In the genomic region with DNA sequence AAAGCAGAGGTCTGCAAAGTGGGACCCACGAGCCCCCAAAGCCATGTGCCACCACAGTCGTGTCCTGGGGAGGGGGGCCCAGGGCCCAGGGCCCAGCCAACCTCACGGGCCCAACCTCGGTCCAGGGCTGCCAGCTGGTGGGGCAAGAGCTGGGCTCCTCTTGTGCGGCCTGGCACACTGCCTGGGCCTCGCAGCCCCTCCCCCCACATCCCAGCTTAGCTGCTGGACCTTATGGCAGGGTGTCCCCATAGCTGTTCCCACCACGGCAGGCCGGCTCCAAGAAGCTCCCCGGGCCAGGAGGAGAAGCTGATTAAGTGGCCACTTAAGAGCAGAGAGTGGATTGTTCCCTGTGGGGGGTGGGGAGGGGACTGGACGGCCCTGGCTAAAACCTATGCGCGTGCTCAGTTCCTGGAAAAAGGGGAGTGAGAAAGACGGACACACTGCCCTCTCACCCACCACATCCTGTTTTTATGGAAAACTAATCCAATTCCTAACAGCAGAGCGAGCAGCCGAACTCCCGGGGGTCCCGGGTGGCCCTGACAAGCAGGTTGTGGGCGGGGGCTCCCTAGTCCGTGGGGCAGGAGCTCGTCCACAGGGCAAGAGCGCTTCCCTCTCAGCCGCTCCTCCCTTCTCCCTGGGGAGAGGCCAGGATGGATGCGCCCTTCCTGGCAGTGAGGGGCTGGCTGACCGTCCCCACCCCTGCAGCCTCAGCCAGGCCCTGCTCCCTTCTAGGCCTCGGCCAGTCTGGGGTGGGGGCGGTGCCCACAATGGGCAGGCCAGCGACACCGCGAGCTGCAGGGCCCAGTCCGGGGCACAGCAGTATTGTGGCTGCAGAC, we compare ENCODE assay signal across 1 cellular context.
TF ChIP-seq lines count a peak whose summit lies in the region.

No MANE protein-coding gene starts in this region.

TF ChIP-seq in SK-N-SH, 30 proteins besides CTCF, POLR2A, EP300 and RAD21:
- TF ChIP-seq CHD2 (IDR thresholded peaks at IDR 0.05; ENCODE audit: low read length, partially characterized antibody) (peak; percentile 18), NFIC (IDR thresholded peaks at IDR 0.05; ENCODE audit: borderline replicate concordance) (peak; percentile 67), TCF12 (IDR thresholded peaks at IDR 0.05) (0 out of 2 replicates have a peak, but pooled peaks have one; percentile 7), POLR2AphosphoS5 (IDR thresholded peaks at IDR 0.05; ENCODE audit: low read depth, low read length) (no peak), IRF3 (IDR thresholded peaks at IDR 0.05; ENCODE audit: low read depth, low read length) (no peak)
